8 cellular contexts compared by ENCODE assay signal in genomic region chr9:38068866-38069628, GRCh38. TPM values are rescaled to one million over a fixed set of nuclear protein-coding genes. Genes with fewer than 3 reads are reported as not detected.
DNase-seq lines count a peak whose midpoint lies in the region; ATAC-seq, FAIRE-seq and TF ChIP-seq lines count a peak whose summit lies in the region.

SHB (minus strand) TSS chr9:38069227; CDS start chr9:38068645, 582 bp downstream.

- peak within 1 kb of the TSS; percentile 74 for H3K4me3 Mint-ChIP-seq in T-helper 1 cell treated with Interleukin-12 subunit alpha and Interleukin-12 subunit beta and Interleukin-4 antibody, amounts not matched to agents 30 μg/mL and 1 μg/mL, for 36 hours

- H3K9me2 ChIP-seq in Loucy (replicated peaks; ENCODE audit: low read depth, low read length) = no peaks in the 10 kb centered on the region

- peak within 1 kb of the TSS; percentile 84 for H3K4me2 ChIP-seq in Loucy (ENCODE audit: low read depth, low read length, poor library complexity, severe bottlenecking)

- no peaks in the 10 kb centered on the region for H3K9me3 Mint-ChIP-seq in T-helper 1 cell treated with Interleukin-12 subunit alpha and Interleukin-12 subunit beta and Interleukin-4 antibody, amounts not matched to agents 30 μg/mL and 1 μg/mL, for 36 hours

- no peak for FAIRE-seq in urothelium cell line (lab: Jason Lieb, UNC)

- H3K36me3 ChIP-seq in Loucy (ENCODE audit: insufficient read depth, low read length) = no peaks in the 10 kb centered on the region

- peak within 1 kb of the TSS; percentile 87 for H3K27ac ChIP-seq in right cardiac atrium (ENCODE audit: low read length)

- H4K20me1 ChIP-seq in Loucy (ENCODE audit: insufficient read depth, low read length, poor library complexity, severe bottlenecking) = no peaks in the 10 kb centered on the region

- peaks cover 57% of the 10 kb centered on the region for H3K27me3 Mint-ChIP-seq in T-helper 1 cell treated with Interleukin-12 subunit alpha and Interleukin-12 subunit beta and Interleukin-4 antibody, amounts not matched to agents 30 μg/mL and 1 μg/mL, for 36 hours (ENCODE audit: low read depth)

- WGBS in right cardiac atrium = under 1% methylated on average over 110 of the region's 110 CpGs

- H3K36me3 Mint-ChIP-seq in T-helper 1 cell treated with Interleukin-12 subunit alpha and Interleukin-12 subunit beta and Interleukin-4 antibody, amounts not matched to agents 30 μg/mL and 1 μg/mL, for 36 hours (ENCODE audit: low read depth) = peaks cover 2% of the 10 kb centered on the region

- H3K27me3 ChIP-seq in Loucy (ENCODE audit: insufficient read depth, low read length, poor library complexity, severe bottlenecking) = no peaks in the 10 kb centered on the region
- no peaks in the 10 kb centered on the region for H3K27me3 ChIP-seq in right cardiac atrium (ENCODE audit: control insufficient read depth, insufficient read depth)

- peak; percentile 38 for TF ChIP-seq CTCF in Loucy (conservative IDR thresholded peaks at IDR 0.05; ENCODE audit: low read length)

- H3K79me2 ChIP-seq in Loucy (ENCODE audit: insufficient read depth, low read length) = no peaks in the 10 kb centered on the region

- intact Hi-C loops in right cardiac atrium (cut with DNase I) = loop anchor here (5.0 to 10.0 kb wide), 6 partner anchors 47 to 157 kb away; no protein-coding TSS in a partner anchor

- H3K4me3 ChIP-seq in Loucy (ENCODE audit: low read length, poor library complexity, severe bottlenecking) (peak within 1 kb of the TSS; percentile 87), right cardiac atrium (ENCODE audit: low read length) (peak within 1 kb of the TSS; percentile 69)

- H3F3A ChIP-seq in Loucy (ENCODE audit: low read depth) = no peaks in the 10 kb centered on the region

- DNase-seq in EH (ENCODE audit: low read depth) (peak; percentile 77), GOT3 (lab: John Stamatoyannopoulos, UW) (peak; percentile 42), amygdala (lab: John Stamatoyannopoulos, UW) (peak in 52 of 56 donors; percentile 15 to 89 (median 73)), right cardiac atrium (peak; percentile 84 to 94 (median 94)), pulmonary artery endothelial cell (ENCODE audit: low read depth, low spot score) (no peak), urothelium cell line (ENCODE audit: low spot score) (peak; percentile 96)

- H3K9me3 ChIP-seq in Loucy (ENCODE audit: insufficient read depth, low read depth, low read length) = no peaks in the 10 kb centered on the region
- H3K9me3 ChIP-seq in right cardiac atrium (ENCODE audit: control insufficient read depth, low read length) = no peaks in the 10 kb centered on the region

- peak; percentile 80 to 85 for ATAC-seq in right cardiac atrium

- H3K4me1 Mint-ChIP-seq in T-helper 1 cell treated with Interleukin-12 subunit alpha and Interleukin-12 subunit beta and Interleukin-4 antibody, amounts not matched to agents 30 μg/mL and 1 μg/mL, for 36 hours (ENCODE audit: low read depth) = peaks cover 13% of the 10 kb centered on the region

- H3K9ac ChIP-seq in Loucy (ENCODE audit: low read depth, low read length, poor library complexity, severe bottlenecking) = peak within 1 kb of the TSS; percentile 74

- H3K4me1 ChIP-seq in Loucy (ENCODE audit: insufficient read depth, low read length, poor library complexity, severe bottlenecking) = peaks cover 17% of the 10 kb centered on the region
- peaks cover 4% of the 10 kb centered on the region for H3K4me1 ChIP-seq in right cardiac atrium (ENCODE audit: control insufficient read depth, insufficient read depth, low read length)

- H2AFZ ChIP-seq in Loucy (ENCODE audit: low read length) = peak within 1 kb of the TSS; percentile 100

- no peak within 1 kb of the TSS for H3K27ac Mint-ChIP-seq in T-helper 1 cell treated with Interleukin-12 subunit alpha and Interleukin-12 subunit beta and Interleukin-4 antibody, amounts not matched to agents 30 μg/mL and 1 μg/mL, for 36 hours

RNA-seq across cellular contexts. Expression of gene SHB, which starts in this region (rescaled TPM):
- 10 to 100 TPM; 25.7 to 38.9 (median 31.0) TPM for total RNA-seq in right cardiac atrium
- 14.5 TPM for polyA plus RNA-seq in right cardiac atrium
- 17.3 and 20.2 TPM in 2 replicates for total RNA-seq in pulmonary artery endothelial cell
